8 cellular contexts compared by ENCODE assay signal in the genomic region with DNA sequence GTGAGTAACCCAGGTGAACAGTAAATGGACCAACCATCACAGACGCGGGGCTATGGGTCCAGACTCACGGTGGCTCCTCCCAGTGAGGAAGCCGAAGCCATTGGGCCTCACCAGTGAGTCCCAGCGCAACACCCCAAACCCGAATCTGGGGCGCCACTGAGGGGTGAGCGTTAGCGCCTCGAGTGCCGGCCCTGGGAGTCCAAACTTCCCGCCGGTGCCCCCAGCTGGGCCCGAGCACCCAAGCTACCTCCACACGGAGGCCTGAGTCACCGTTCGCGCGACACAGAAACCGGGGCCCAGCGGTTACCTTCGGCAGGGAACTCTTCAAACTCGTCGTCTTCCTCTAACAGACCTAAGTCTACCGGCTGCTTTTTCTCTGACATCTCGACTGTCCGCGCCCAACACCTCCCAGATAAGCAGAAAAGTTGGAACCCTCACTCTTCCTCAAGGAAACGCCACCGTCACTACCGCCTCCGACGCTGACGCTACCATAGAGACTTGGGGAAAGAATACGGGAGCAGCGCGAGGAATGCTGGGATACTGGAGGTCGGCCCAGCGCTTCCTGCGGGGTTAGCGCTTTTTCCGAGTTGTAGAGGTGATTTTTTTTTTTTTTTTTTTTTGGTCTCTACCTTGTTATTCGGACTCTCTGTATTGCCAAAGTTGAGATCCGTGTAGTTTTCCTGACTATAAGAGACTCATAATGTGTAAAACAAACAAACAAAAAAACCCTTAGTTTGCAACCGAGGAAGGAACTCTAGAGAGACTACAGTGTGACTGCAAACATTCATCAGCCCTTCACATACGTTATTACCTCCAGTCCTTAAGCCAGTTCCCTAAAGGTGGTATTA. TPM values are rescaled to one million over a fixed set of nuclear protein-coding genes. Genes with fewer than 3 reads are reported as not detected.
A peak's percentile ranks its signal among the peaks of the same experiment; 100 is the strongest.
DNase-seq lines count a peak whose midpoint lies in the region; ATAC-seq and TF ChIP-seq lines count a peak whose summit lies in the region.

Gene SEM1, minus strand, starts transcription at position 466 of the 848 bp plus-strand sequence. Its CDS starts 83 bp downstream, at position 383.

- H3K4me3 ChIP-seq in DND-41 (ENCODE audit: low read depth in 1 of 2, low read length in 2 of 2) (peak within 1 kb of the TSS; percentile 48 to 62), fibroblast of pulmonary artery (replicated peaks; ENCODE audit: low read depth, low read length) (peak within 1 kb of the TSS; percentile 96)

- H3K27ac ChIP-seq in DND-41 (ENCODE audit: low read length): peak within 1 kb of the TSS; percentile 76

- H3K36me3 Mint-ChIP-seq in activated T-helper 2 cell treated with anti-CD3 and anti-CD28 coated beads, Interferon-gamma antibody, Interleukin-2, Interleukin-4, amounts not matched to agents 10 μg/mL and 5 μg/mL and 100 μg/mL, durations not matched to agents 14 hours and 24 hours and 36 hours (ENCODE audit: low read depth): peaks cover 24% of the 10 kb centered on the region
- H3K36me3 Mint-ChIP-seq in natural killer cell treated with Interleukin-12 subunit alpha and Interleukin-12 subunit beta and Interleukin-15 and Interleukin-18, amount 100 ng/mL, for 72 hours: peaks cover 28% of the 10 kb centered on the region

- peak within 1 kb of the TSS; percentile 85 for H3K4me2 ChIP-seq in DND-41 (ENCODE audit: insufficient read depth, low read length)

- H3K9ac ChIP-seq in DND-41 (ENCODE audit: low read depth, low read length): peak within 1 kb of the TSS; percentile 69

- peaks cover 20% of the 10 kb centered on the region for H3K9me3 ChIP-seq in DND-41 (ENCODE audit: insufficient read depth, low read length, severe bottlenecking)

- ATAC-seq in DND-41 (ENCODE audit: insufficient read depth, low read depth) (peak; percentile 95), GM21723 (IDR thresholded peaks at IDR 0.05; ENCODE audit: unreplicated experiment) (peak; percentile 93)
- ATAC-seq in natural killer cell treated with Interleukin-12 subunit alpha and Interleukin-12 subunit beta and Interleukin-15 and Interleukin-18, amount 100 ng/mL, for 72 hours: peak; percentile 89 to 95
- ATAC-seq in stimulated activated naive CD8-positive, alpha-beta T cell treated with anti-CD3 and anti-CD28 coated beads, Interleukin-15, Interleukin-2, amounts not matched to agents 100 U/mL and 50 U/mL, for 24 hours: peak; percentile 91

- H3K79me2 ChIP-seq in DND-41 (ENCODE audit: insufficient read depth, low read length): peaks cover 47% of the 10 kb centered on the region

- TF ChIP-seq CTCF in DND-41 (IDR thresholded peaks at IDR 0.05; ENCODE audit: borderline replicate concordance, extremely low read depth, low read length, poor library complexity, severe bottlenecking) (no peak), fibroblast of pulmonary artery (IDR thresholded peaks at IDR 0.05; ENCODE audit: low read length, missing control alignments) (no peak)

- no peaks in the 10 kb centered on the region for H3K27me3 ChIP-seq in DND-41 (ENCODE audit: insufficient read depth, low read length, poor library complexity)

- H3K27ac Mint-ChIP-seq in activated T-helper 2 cell treated with anti-CD3 and anti-CD28 coated beads, Interferon-gamma antibody, Interleukin-2, Interleukin-4, amounts not matched to agents 10 μg/mL and 5 μg/mL and 100 μg/mL, durations not matched to agents 14 hours and 24 hours and 36 hours: peak within 1 kb of the TSS; percentile 95
- H3K27ac Mint-ChIP-seq in natural killer cell treated with Interleukin-12 subunit alpha and Interleukin-12 subunit beta and Interleukin-15 and Interleukin-18, amount 100 ng/mL, for 72 hours: peak within 1 kb of the TSS; percentile 93 to 94

- H3K4me1 Mint-ChIP-seq in activated T-helper 2 cell treated with anti-CD3 and anti-CD28 coated beads, Interferon-gamma antibody, Interleukin-2, Interleukin-4, amounts not matched to agents 10 μg/mL and 5 μg/mL and 100 μg/mL, durations not matched to agents 14 hours and 24 hours and 36 hours (ENCODE audit: low read depth): peaks cover 15% of the 10 kb centered on the region
- H3K4me1 Mint-ChIP-seq in natural killer cell treated with Interleukin-12 subunit alpha and Interleukin-12 subunit beta and Interleukin-15 and Interleukin-18, amount 100 ng/mL, for 72 hours (ENCODE audit: low read depth in 2 of 2): peaks cover 7 to 21% of the 10 kb centered on the region in 2 donors

- peaks cover 27% of the 10 kb centered on the region for H3K9me3 Mint-ChIP-seq in activated T-helper 2 cell treated with anti-CD3 and anti-CD28 coated beads, Interferon-gamma antibody, Interleukin-2, Interleukin-4, amounts not matched to agents 10 μg/mL and 5 μg/mL and 100 μg/mL, durations not matched to agents 14 hours and 24 hours and 36 hours
- H3K9me3 Mint-ChIP-seq in natural killer cell treated with Interleukin-12 subunit alpha and Interleukin-12 subunit beta and Interleukin-15 and Interleukin-18, amount 100 ng/mL, for 72 hours: no peaks in the 10 kb centered on the region

- intact Hi-C loops in activated T-helper 2 cell treated with anti-CD3 and anti-CD28 coated beads, Interferon-gamma antibody, Interleukin-2, Interleukin-4, amounts not matched to agents 10 μg/mL and 5 μg/mL and 100 μg/mL, durations not matched to agents 14 hours and 24 hours and 36 hours (cut with micrococcal nuclease): loop anchor here (2.0 to 10.0 kb wide), 3 partner anchors 128 to 407 kb away; partner anchors contain the start of gene SDHAF3

- peaks cover 15% of the 10 kb centered on the region; the same call in 1 of the 2 replicates for H3K36me3 ChIP-seq in DND-41 (ENCODE audit: insufficient read depth, low read length)

- peaks cover 22% of the 10 kb centered on the region for H3K4me1 ChIP-seq in DND-41 (ENCODE audit: insufficient read depth, low read length)

- peak within 1 kb of the TSS; percentile 98 for H3K4me3 Mint-ChIP-seq in activated T-helper 2 cell treated with anti-CD3 and anti-CD28 coated beads, Interferon-gamma antibody, Interleukin-2, Interleukin-4, amounts not matched to agents 10 μg/mL and 5 μg/mL and 100 μg/mL, durations not matched to agents 14 hours and 24 hours and 36 hours (ENCODE audit: low read depth)
- H3K4me3 Mint-ChIP-seq in natural killer cell treated with Interleukin-12 subunit alpha and Interleukin-12 subunit beta and Interleukin-15 and Interleukin-18, amount 100 ng/mL, for 72 hours: peak within 1 kb of the TSS; percentile 96

- H2AFZ ChIP-seq in DND-41 (ENCODE audit: low read depth, low read length): peak within 1 kb of the TSS; percentile 85

- no peaks in the 10 kb centered on the region for H3K27me3 Mint-ChIP-seq in activated T-helper 2 cell treated with anti-CD3 and anti-CD28 coated beads, Interferon-gamma antibody, Interleukin-2, Interleukin-4, amounts not matched to agents 10 μg/mL and 5 μg/mL and 100 μg/mL, durations not matched to agents 14 hours and 24 hours and 36 hours (ENCODE audit: low read depth)
- peaks cover 11 to 19% of the 10 kb centered on the region in 2 donors for H3K27me3 Mint-ChIP-seq in natural killer cell treated with Interleukin-12 subunit alpha and Interleukin-12 subunit beta and Interleukin-15 and Interleukin-18, amount 100 ng/mL, for 72 hours

- H4K20me1 ChIP-seq in DND-41 (ENCODE audit: insufficient read depth, low read length): peaks cover 9% of the 10 kb centered on the region; the same call in 1 of the 2 replicates

- DNase-seq in DND-41: peak; percentile 83
- peak; percentile 5 for DNase-seq in KG1 (lab: John Stamatoyannopoulos, UW)
- peak; percentile 85 for DNase-seq in RPMI7951 (ENCODE audit: low read depth)
- peak; percentile 57 for DNase-seq in activated T-helper 2 cell treated with anti-CD3 and anti-CD28 coated beads, Interferon-gamma antibody, Interleukin-2, Interleukin-4, amounts not matched to agents 10 μg/mL and 5 μg/mL and 100 μg/mL, durations not matched to agents 14 hours and 24 hours and 36 hours (ENCODE audit: low spot score)
- DNase-seq in fibroblast of pulmonary artery (ENCODE audit: low read depth): peak; percentile 91
- DNase-seq in natural killer cell treated with Interleukin-12 subunit alpha and Interleukin-12 subunit beta and Interleukin-15 and Interleukin-18, amount 100 ng/mL, for 72 hours (ENCODE audit: low spot score): peak; percentile 83
- peak; percentile 76 for DNase-seq in stimulated activated naive CD8-positive, alpha-beta T cell treated with anti-CD3 and anti-CD28 coated beads, Interleukin-15, Interleukin-2, amounts not matched to agents 100 U/mL and 50 U/mL, for 24 hours

RNA-seq across cellular contexts. Expression of gene SEM1, which starts in this region (rescaled TPM):
- 94.1 and 120 TPM in 2 replicates for total RNA-seq in RPMI7951 (2014; rRNA removed; shearing (Covaris generic))
- 39.0 and 51.9 TPM in 2 replicates for total RNA-seq in activated T-helper 2 cell treated with anti-CD3 and anti-CD28 coated beads, Interferon-gamma antibody, Interleukin-2, Interleukin-4, amounts not matched to agents 10 μg/mL and 5 μg/mL and 100 μg/mL, durations not matched to agents 14 hours and 24 hours and 36 hours
- 10 to 100 TPM; 35.5 to 83.5 TPM for total RNA-seq in natural killer cell treated with Interleukin-12 subunit alpha and Interleukin-12 subunit beta and Interleukin-15 and Interleukin-18, amount 100 ng/mL, for 72 hours

Comparison
In these comparisons a context has a peak if more than half of its experiments do, and no peak if none do; other contexts are left out.
1. Peak in every context shown above with its lines: DNase-seq, ATAC-seq, H3K4me3 ChIP-seq and H3K27ac ChIP-seq.
2. DNase-seq: peak in every context shown above with its lines; median percentile 91 in fibroblast of pulmonary artery; 85 in RPMI7951; 83 in DND-41; 83 in natural killer cell treated with Interleukin-12 subunit alpha and Interleukin-12 subunit beta and Interleukin-15 and Interleukin-18, amount 100 ng/mL, for 72 hours; 76 in stimulated activated naive CD8-positive, alpha-beta T cell treated with anti-CD3 and anti-CD28 coated beads, Interleukin-15, Interleukin-2, amounts not matched to agents 100 U/mL and 50 U/mL, for 24 hours; 57 in activated T-helper 2 cell treated with anti-CD3 and anti-CD28 coated beads, Interferon-gamma antibody, Interleukin-2, Interleukin-4, amounts not matched to agents 10 μg/mL and 5 μg/mL and 100 μg/mL, durations not matched to agents 14 hours and 24 hours and 36 hours; 5 in KG1.